Comparison of ENCODE assay signal across 29 cellular contexts in the genomic region with DNA sequence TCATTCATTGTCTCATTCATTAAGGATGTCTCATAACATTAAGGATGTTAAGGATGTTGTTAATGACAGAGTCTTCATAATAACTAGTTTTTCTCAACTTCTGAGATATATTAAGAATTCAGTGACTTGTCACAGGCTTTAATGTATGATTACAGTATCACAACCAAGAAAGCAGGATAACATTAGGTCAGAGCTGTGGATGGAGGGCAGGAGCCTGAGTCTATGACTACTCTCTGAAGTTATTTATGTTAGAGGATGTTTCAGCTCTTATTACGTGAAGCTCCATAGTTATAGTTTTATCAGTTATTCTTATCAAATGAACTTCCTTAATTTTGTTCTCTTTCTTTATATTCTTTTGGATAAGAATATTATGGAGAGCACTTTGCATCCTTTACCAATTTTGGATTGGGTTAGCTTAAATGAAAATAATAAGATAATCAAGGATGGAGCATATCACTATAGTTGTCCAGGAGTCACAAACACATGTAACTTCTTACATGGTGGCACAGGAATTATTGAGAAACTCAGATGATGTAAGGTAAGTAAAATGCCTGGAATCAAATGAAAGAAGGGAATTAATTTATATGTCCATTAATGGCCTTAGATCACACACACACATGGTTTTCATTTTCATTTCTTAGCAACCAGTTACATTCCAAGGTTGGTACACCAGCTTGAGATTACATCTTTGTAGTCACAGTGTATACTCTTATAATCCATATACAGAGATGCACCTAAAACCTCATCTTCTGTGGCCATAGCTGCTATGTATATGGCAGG. TPM values are rescaled to one million over a fixed set of nuclear protein-coding genes. Genes with fewer than 3 reads are reported as not detected.
"Had no signal": no experiment of that assay in that cellular context is flagged by ENCODE, and none has a peak within 500 bp of the region (broad histone marks: within the 10 kb centered on the region; RNA-seq: fewer than 3 reads in every experiment).

No MANE protein-coding gene starts in this region.

- H3K9me3 ChIP-seq: heart left ventricle, lower lobe of right lung, mucosa of descending colon, upper lobe of left lung had no signal

- DNase-seq: activated CD8-positive, alpha-beta memory T cell treated with anti-CD3 and anti-CD28 coated beads for 24 hours; activated CD8-positive, alpha-beta memory T cell treated with anti-CD3 and anti-CD28 coated beads, Interleukin-2, amount 50 U/mL, for 4 hours; activated naive CD4-positive, alpha-beta T cell; activated T-cell treated with anti-CD3 and anti-CD28 coated beads, Interleukin-2, amount 50 U/mL, for 24 hours; heart left ventricle; islet precursor cell; left colon; lower lobe of right lung; mesendoderm; mucosa of descending colon; nephron progenitor cell; nucleus accumbens; right cardiac atrium; stimulated activated CD4-positive, alpha-beta T cell treated with anti-CD3 and anti-CD28 coated beads, Interleukin-12 subunit alpha, Interleukin-12 subunit beta, amount 100 ng/mL, for 4 hours; stimulated activated CD4-positive, alpha-beta T cell treated with anti-CD3 and anti-CD28 coated beads, Interleukin-4, amount 100 ng/mL, for 4 hours; stimulated activated naive CD8-positive, alpha-beta T cell treated with anti-CD3 and anti-CD28 coated beads, Interleukin-15, Interleukin-2, amounts not matched to agents 100 U/mL and 50 U/mL, for 24 hours; upper lobe of left lung had no signal

- H3K4me1 ChIP-seq: lower lobe of right lung, parathyroid adenoma, upper lobe of left lung had no signal

- H3K4me3 ChIP-seq: coronary artery, heart left ventricle, lower lobe of right lung, mucosa of descending colon, upper lobe of left lung had no signal

- H3K27ac Mint-ChIP-seq: activated naive CD8-positive, alpha-beta T cell; activated T-cell treated with anti-CD3 and anti-CD28 coated beads, Interleukin-2, amount 50 U/mL, for 24 hours; activated T-helper 17 cell treated with anti-CD3 and anti-CD28 coated beads, Interleukin-2, amount 50 U/mL, for 72 hours had no signal

- H3K4me3 Mint-ChIP-seq: activated naive CD8-positive, alpha-beta T cell; activated T-cell treated with anti-CD3 and anti-CD28 coated beads, Interleukin-2, amount 50 U/mL, for 24 hours; activated T-helper 17 cell treated with anti-CD3 and anti-CD28 coated beads, Interleukin-2, amount 50 U/mL, for 72 hours; nephron progenitor cell had no signal

- H3K9ac ChIP-seq: parathyroid adenoma had no signal

- H3K36me3 Mint-ChIP-seq: activated naive CD8-positive, alpha-beta T cell had no signal

- H3K9me3 Mint-ChIP-seq: activated T-cell treated with anti-CD3 and anti-CD28 coated beads, Interleukin-2, amount 50 U/mL, for 24 hours; activated T-helper 17 cell treated with anti-CD3 and anti-CD28 coated beads, Interleukin-2, amount 50 U/mL, for 72 hours; nephron progenitor cell had no signal

- H3K27ac ChIP-seq: coronary artery, heart left ventricle, lower lobe of right lung, parathyroid adenoma, upper lobe of left lung, VCaP had no signal

- H3K4me1 Mint-ChIP-seq: activated T-helper 17 cell treated with anti-CD3 and anti-CD28 coated beads, Interleukin-2, amount 50 U/mL, for 72 hours; nephron progenitor cell had no signal

- H3K36me3 ChIP-seq: heart left ventricle, lower lobe of right lung, upper lobe of left lung had no signal

- H3K27me3 ChIP-seq: heart left ventricle, upper lobe of left lung had no signal

- ATAC-seq: activated CD4-positive, CD25-positive, alpha-beta regulatory T cell treated with anti-CD3 and anti-CD28 coated beads, Interleukin-2, amount 50 U/mL, for 24 hours; activated T-helper 17 cell treated with anti-CD3 and anti-CD28 coated beads, Interleukin-2, amount 50 U/mL, for 72 hours; heart left ventricle; left colon; lower lobe of right lung; mucosa of descending colon; right cardiac atrium; stimulated activated naive CD8-positive, alpha-beta T cell treated with anti-CD3 and anti-CD28 coated beads, Interleukin-15, Interleukin-2, amounts not matched to agents 100 U/mL and 50 U/mL, for 24 hours had no signal

- H3K27me3 Mint-ChIP-seq: activated naive CD8-positive, alpha-beta T cell; activated T-cell treated with anti-CD3 and anti-CD28 coated beads, Interleukin-2, amount 50 U/mL, for 24 hours had no signal

RNA-seq across cellular contexts. Expression of a gene that starts 57.0 kb away (rescaled TPM):
- total RNA-seq: activated T-helper 17 cell treated with anti-CD3 and anti-CD28 coated beads, Interleukin-2, amount 50 U/mL, for 72 hours; bronchial epithelial cell; epithelial cell of proximal tubule; heart left ventricle; lower lobe of right lung; pulmonary artery endothelial cell; right cardiac atrium; skeletal muscle tissue; subcutaneous adipose tissue; T-helper 2 cell treated with Interferon-gamma antibody and Interleukin-4, amounts not matched to agents 100 ng/mL and 5 ng/mL, for 36 hours; upper lobe of left lung had no signal
- polyA plus RNA-seq: heart left ventricle, right cardiac atrium had no signal
